In the genomic region with DNA sequence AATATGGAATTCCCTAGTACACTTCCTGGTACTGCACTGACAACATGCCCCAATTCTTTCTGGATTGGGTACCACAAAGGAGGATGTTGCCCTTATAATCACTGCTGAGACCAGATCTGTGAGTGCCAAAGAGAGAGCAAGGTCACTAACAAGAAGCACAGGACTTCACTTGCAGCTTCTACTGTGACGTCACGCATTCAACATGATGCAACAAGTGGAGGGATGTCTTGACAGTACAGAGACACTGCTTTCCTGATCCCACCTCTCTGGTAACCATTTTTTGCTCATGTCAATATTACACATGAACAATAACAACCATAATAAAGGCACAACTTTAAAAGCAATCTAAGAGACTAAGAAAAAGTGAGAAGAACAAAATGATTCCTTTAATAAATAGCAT, we compare ENCODE assay signal across 1 cellular context.
TF ChIP-seq lines count a peak whose summit lies in the region.

No MANE protein-coding gene starts in this region.

TF ChIP-seq in IMR-90, 13 proteins besides CTCF, POLR2A, EP300 and RAD21:
- 0 out of 2 replicates have a peak, but pooled peaks have one; percentile 11 for TF ChIP-seq CEBPB (IDR thresholded peaks at IDR 0.05; ENCODE audit: low read depth, low read length)
- TF ChIP-seq, protein P1, sequence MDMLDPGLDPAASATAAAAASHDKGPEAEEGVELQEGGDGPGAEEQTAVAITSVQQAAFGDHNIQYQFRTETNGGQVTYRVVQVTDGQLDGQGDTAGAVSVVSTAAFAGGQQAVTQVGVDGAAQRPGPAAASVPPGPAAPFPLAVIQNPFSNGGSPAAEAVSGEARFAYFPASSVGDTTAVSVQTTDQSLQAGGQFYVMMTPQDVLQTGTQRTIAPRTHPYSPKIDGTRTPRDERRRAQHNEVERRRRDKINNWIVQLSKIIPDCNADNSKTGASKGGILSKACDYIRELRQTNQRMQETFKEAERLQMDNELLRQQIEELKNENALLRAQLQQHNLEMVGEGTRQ (IDR thresholded peaks at IDR 0.05; ENCODE audit: low read depth, low read length) = no peak
TF ChIP-seq in IMR-90: peak in this region for 1.
